26 cellular contexts compared by ENCODE assay signal in the genomic region with DNA sequence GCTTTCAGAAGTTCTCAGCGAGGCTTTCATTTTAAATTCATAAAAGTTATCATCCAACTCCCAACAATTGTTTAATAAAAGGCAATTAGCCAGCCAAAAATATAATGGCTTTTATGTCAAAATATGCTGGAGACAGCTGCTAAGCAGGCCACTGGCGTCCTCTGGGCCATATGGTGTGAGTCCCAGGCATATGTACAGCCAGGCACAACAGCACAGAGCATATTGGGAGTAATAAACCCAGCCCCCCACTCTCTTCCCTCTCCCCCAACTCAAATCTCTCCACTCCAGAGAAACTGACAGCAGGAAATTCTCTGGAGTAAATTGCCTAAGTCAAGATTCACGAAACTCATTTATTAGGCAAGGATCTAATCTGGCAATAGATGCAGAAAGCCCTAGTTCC.
DNase-seq lines count a peak whose midpoint lies in the region; ATAC-seq and TF ChIP-seq lines count a peak whose summit lies in the region.
"Had no signal": no experiment of that assay in that cellular context is flagged by ENCODE, and none has a peak within 500 bp of the region (broad histone marks: within the 10 kb centered on the region; RNA-seq: fewer than 3 reads in every experiment).

No MANE protein-coding gene starts in this region.

- CTCF ChIA-PET in activated CD4-positive, alpha-beta T cell treated with anti-CD3 and anti-CD28 coated beads for 36 hours (lab: Charles Lee) = no interaction called here
- CTCF ChIA-PET in MCF 10A (lab: Yijun Ruan, JAX) = no interaction called here

- ATAC-seq in heart left ventricle (no peak), Right ventricle myocardium superior (ENCODE audit: poor library complexity) (no peak)
- no peak for ATAC-seq in activated CD4-positive, alpha-beta T cell treated with anti-CD3 and anti-CD28 coated beads for 36 hours
- ATAC-seq: K562, Right ventricle myocardium inferior had no signal

- H3K9me3 Mint-ChIP-seq in glutamatergic neuron (ENCODE audit: unreplicated experiment) = peaks cover 20% of the 10 kb centered on the region
- no peaks in the 10 kb centered on the region for H3K9me3 Mint-ChIP-seq in activated CD4-positive, alpha-beta T cell treated with anti-CD3 and anti-CD28 coated beads for 36 hours (ENCODE audit: low read depth)
- H3K9me3 Mint-ChIP-seq in MCF 10A (ENCODE audit: unreplicated experiment) = no peaks in the 10 kb centered on the region

- H3K9me3 ChIP-seq in heart left ventricle = no peaks in the 10 kb centered on the region
- H3K9me3 ChIP-seq: BE2C had no signal

- H3K27me3 Mint-ChIP-seq in glutamatergic neuron (ENCODE audit: unreplicated experiment) (peaks cover 13% of the 10 kb centered on the region), MCF 10A (ENCODE audit: insufficient read depth, unreplicated experiment) (peaks cover 23% of the 10 kb centered on the region)
- H3K27me3 Mint-ChIP-seq in activated CD4-positive, alpha-beta T cell treated with anti-CD3 and anti-CD28 coated beads for 36 hours = peaks cover 13% of the 10 kb centered on the region

- BruUV-seq in MCF 10A (replicated peaks; lab: Mats Ljungman, UMichigan) = no TSS peak

- POLR2A ChIA-PET in activated CD4-positive, alpha-beta T cell treated with anti-CD3 and anti-CD28 coated beads for 36 hours (lab: Charles Lee) = no interaction called here
- POLR2A ChIA-PET in MCF 10A (lab: Yijun Ruan, JAX) = no interaction called here

- TF ChIP-seq POLR2A in heart left ventricle (IDR thresholded peaks at IDR 0.05) = no peak

- peaks cover 64% of the 10 kb centered on the region for H3K4me1 Mint-ChIP-seq in glutamatergic neuron (ENCODE audit: low read depth, unreplicated experiment)
- H3K4me1 Mint-ChIP-seq in activated CD4-positive, alpha-beta T cell treated with anti-CD3 and anti-CD28 coated beads for 36 hours = no peaks in the 10 kb centered on the region
- H3K4me1 Mint-ChIP-seq in MCF 10A (ENCODE audit: insufficient read depth, unreplicated experiment) = peaks cover 5% of the 10 kb centered on the region
- H3K4me1 Mint-ChIP-seq: CD14-positive monocyte; CD8-positive, alpha-beta memory T cell had no signal

- H3K27ac ChIP-seq in heart left ventricle = no peak overlapping the region
- H3K27ac ChIP-seq: PC-9, SJSA1 had no signal

- no peak for TF ChIP-seq CTCF in glutamatergic neuron (IDR thresholded peaks at IDR 0.05; ENCODE audit: partially characterized antibody, unreplicated experiment)
- TF ChIP-seq CTCF in heart left ventricle (IDR thresholded peaks at IDR 0.05) = no peak
- no peak for TF ChIP-seq CTCF in MCF 10A (IDR thresholded peaks at IDR 0.05; ENCODE audit: unreplicated experiment)

- DNase-seq in D341Med (ENCODE audit: low spot score) (peak; percentile 51), NCI-H1105 treated with DMSO at 0.1 percent for 48 hours (lab: John Stamatoyannopoulos, UW) (peak; percentile 86), NCI-H524 (lab: John Stamatoyannopoulos, UW) (peak; percentile 98 to 100), glutamatergic neuron (peak; percentile 39), heart left ventricle (no peak), Right ventricle myocardium superior (no peak), MCF 10A (ENCODE audit: unreplicated experiment) (no peak)
- DNase-seq in activated CD4-positive, alpha-beta T cell treated with anti-CD3 and anti-CD28 coated beads for 36 hours = no peak
- DNase-seq: 8988T; ACHN; BE2C; CD8-positive, alpha-beta memory T cell; HCEC 1CT; Kasumi-1; MV-4-11; NCI-H1417; NCI-H187 treated with DMSO at 0.1 percent for 48 hours; NCI-H2107; NCI-H226; NCI-H510A; NCI-H774; PC-9 had no signal

- no peaks in the 10 kb centered on the region for H3K36me3 Mint-ChIP-seq in glutamatergic neuron (ENCODE audit: unreplicated experiment)
- no peaks in the 10 kb centered on the region for H3K36me3 Mint-ChIP-seq in activated CD4-positive, alpha-beta T cell treated with anti-CD3 and anti-CD28 coated beads for 36 hours (ENCODE audit: low read depth)
- H3K36me3 Mint-ChIP-seq in MCF 10A (ENCODE audit: insufficient read depth, unreplicated experiment) = no peaks in the 10 kb centered on the region
- H3K36me3 Mint-ChIP-seq: CD14-positive monocyte had no signal

- H3K4me3 Mint-ChIP-seq in glutamatergic neuron (ENCODE audit: unreplicated experiment) = peak overlapping the region; percentile 74
- no peak overlapping the region for H3K4me3 Mint-ChIP-seq in activated CD4-positive, alpha-beta T cell treated with anti-CD3 and anti-CD28 coated beads for 36 hours
- no peak overlapping the region for H3K4me3 Mint-ChIP-seq in MCF 10A (ENCODE audit: unreplicated experiment)
- H3K4me3 Mint-ChIP-seq: CD14-positive monocyte; CD8-positive, alpha-beta memory T cell had no signal

- H3K27ac Mint-ChIP-seq in glutamatergic neuron (ENCODE audit: unreplicated experiment) = peak overlapping the region; percentile 97
- no peak overlapping the region for H3K27ac Mint-ChIP-seq in activated CD4-positive, alpha-beta T cell treated with anti-CD3 and anti-CD28 coated beads for 36 hours
- H3K27ac Mint-ChIP-seq in MCF 10A (ENCODE audit: low read depth, unreplicated experiment) = no peak overlapping the region
- H3K27ac Mint-ChIP-seq: CD8-positive, alpha-beta memory T cell had no signal

- H3K4me1 ChIP-seq in heart left ventricle = no peaks in the 10 kb centered on the region
- H3K4me1 ChIP-seq: BE2C, SJSA1 had no signal

- H3K4me3 ChIP-seq in heart left ventricle = no peak overlapping the region
- H3K4me3 ChIP-seq: K562, PC-9, SJSA1 had no signal

- no peaks in the 10 kb centered on the region for H3K27me3 ChIP-seq in heart left ventricle
- H3K27me3 ChIP-seq: SJSA1 had no signal

- H3K36me3 ChIP-seq in heart left ventricle = no peaks in the 10 kb centered on the region
- H3K36me3 ChIP-seq: BE2C, SJSA1 had no signal

- WGBS in heart left ventricle, 4 donors = 44 to 71% (median 52%) methylated on average over 3 of the region's 3 CpGs

- intact Hi-C loops in heart left ventricle (cut with DNase I) (no loop called here), Right ventricle myocardium superior (cut with DNase I) (no loop called here), MCF 10A (cut with micrococcal nuclease) (no loop called here)
- intact Hi-C loops in activated CD4-positive, alpha-beta T cell treated with anti-CD3 and anti-CD28 coated beads for 36 hours (cut with DNase I, micrococcal nuclease) = no loop called here

Comparison
In these comparisons a context has a peak if more than half of its experiments do, and no peak if none do; other contexts are left out.
1. DNase-seq: peak in D341Med (single experiment), NCI-H1105 treated with DMSO at 0.1 percent for 48 hours (single experiment), NCI-H524 (2 of 2) and glutamatergic neuron (single experiment); none in heart left ventricle (0 of 5), activated CD4-positive, alpha-beta T cell treated with anti-CD3 and anti-CD28 coated beads for 36 hours (single experiment), Right ventricle myocardium superior (single experiment) and MCF 10A (single experiment).